In the genomic region with DNA sequence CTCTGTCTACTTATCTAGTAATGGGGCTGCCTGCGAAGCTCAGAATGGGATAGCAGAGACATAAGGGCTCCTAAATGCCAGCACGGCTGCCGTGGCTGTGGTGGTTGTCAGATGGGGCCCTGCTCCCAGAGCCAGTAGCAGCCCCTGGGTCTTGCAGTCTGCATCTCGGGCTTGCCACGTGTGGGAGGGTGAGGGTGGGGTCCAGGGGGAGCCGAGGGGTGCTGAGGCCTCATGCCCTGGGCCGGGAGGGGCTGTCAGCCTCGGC, we compare ENCODE assay signal across 1 cellular context.
TF ChIP-seq lines count a peak whose summit lies in the region.

No MANE protein-coding gene starts in this region.

TF ChIP-seq in HepG2, 621 proteins besides CTCF, POLR2A, EP300 and RAD21 (continued from another document):
- TF ChIP-seq ZNF3 (CRISPR knock-in tag; IDR thresholded peaks at IDR 0.05) (peak; percentile 16; the same call in 1 of the 2 replicates), ZBTB7A (CRISPR knock-in tag; IDR thresholded peaks at IDR 0.05) (peak; percentile 71), NFE2 (CRISPR knock-in tag; IDR thresholded peaks at IDR 0.05) (0 out of 2 replicates have a peak, but pooled peaks have one; percentile 22), SP2 (CRISPR knock-in tag; IDR thresholded peaks at IDR 0.05) (no peak; the same call in 1 of the 2 replicates), ZNF331 (CRISPR knock-in tag; IDR thresholded peaks at IDR 0.05) (peak; percentile 84; the same call in 1 of the 2 replicates), ZMAT3 (CRISPR knock-in tag; conservative IDR thresholded peaks at IDR 0.05) (peak; percentile 99; the same call in 1 of the 2 replicates), ADNP (CRISPR knock-in tag; IDR thresholded peaks at IDR 0.05) (no peak), ZNF615 (CRISPR knock-in tag; IDR thresholded peaks at IDR 0.05; ENCODE audit: borderline replicate concordance) (no peak), ZNF768 (CRISPR knock-in tag; IDR thresholded peaks at IDR 0.05) (peak; percentile 1; the same call in 1 of the 2 replicates), KLF13 (CRISPR knock-in tag; IDR thresholded peaks at IDR 0.05) (no peak), SNAPC2 (CRISPR knock-in tag; IDR thresholded peaks at IDR 0.05) (no peak), SIN3B (IDR thresholded peaks at IDR 0.05; ENCODE audit: low read length) (no peak), ATF2 (CRISPR knock-in tag; IDR thresholded peaks at IDR 0.05) (no peak), STAG1 (CRISPR knock-in tag; IDR thresholded peaks at IDR 0.05) (no peak), NFE2L2 (IDR thresholded peaks at IDR 0.05; ENCODE audit: low read length) (no peak), GZF1 (CRISPR knock-in tag; IDR thresholded peaks at IDR 0.05) (no peak; the same call in 1 of the 2 replicates), PRDM15 (CRISPR knock-in tag; IDR thresholded peaks at IDR 0.05) (no peak), MEIS1 (CRISPR knock-in tag; IDR thresholded peaks at IDR 0.05; ENCODE audit: borderline replicate concordance) (0 out of 2 replicates have a peak, but pooled peaks have one; percentile 47), THAP8 (CRISPR knock-in tag; IDR thresholded peaks at IDR 0.05; ENCODE audit: borderline replicate concordance) (peak; percentile 38; the same call in 1 of the 2 replicates), ZNF160 (CRISPR knock-in tag; IDR thresholded peaks at IDR 0.05) (no peak), ZNF12 (CRISPR knock-in tag; IDR thresholded peaks at IDR 0.05) (0 out of 2 replicates have a peak, but pooled peaks have one; percentile 31)
- TF ChIP-seq, protein P1, sequence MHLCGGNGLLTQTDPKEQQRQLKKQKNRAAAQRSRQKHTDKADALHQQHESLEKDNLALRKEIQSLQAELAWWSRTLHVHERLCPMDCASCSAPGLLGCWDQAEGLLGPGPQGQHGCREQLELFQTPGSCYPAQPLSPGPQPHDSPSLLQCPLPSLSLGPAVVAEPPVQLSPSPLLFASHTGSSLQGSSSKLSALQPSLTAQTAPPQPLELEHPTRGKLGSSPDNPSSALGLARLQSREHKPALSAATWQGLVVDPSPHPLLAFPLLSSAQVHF (CRISPR knock-in tag; IDR thresholded peaks at IDR 0.05) = no peak
- TF ChIP-seq, protein P2, sequence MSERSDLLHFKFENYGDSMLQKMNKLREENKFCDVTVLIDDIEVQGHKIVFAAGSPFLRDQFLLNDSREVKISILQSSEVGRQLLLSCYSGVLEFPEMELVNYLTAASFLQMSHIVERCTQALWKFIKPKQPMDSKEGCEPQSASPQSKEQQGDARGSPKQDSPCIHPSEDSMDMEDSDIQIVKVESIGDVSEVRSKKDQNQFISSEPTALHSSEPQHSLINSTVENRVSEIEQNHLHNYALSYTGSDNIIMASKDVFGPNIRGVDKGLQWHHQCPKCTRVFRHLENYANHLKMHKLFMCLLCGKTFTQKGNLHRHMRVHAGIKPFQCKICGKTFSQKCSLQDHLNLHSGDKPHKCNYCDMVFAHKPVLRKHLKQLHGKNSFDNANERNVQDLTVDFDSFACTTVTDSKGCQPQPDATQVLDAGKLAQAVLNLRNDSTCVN (CRISPR knock-in tag; IDR thresholded peaks at IDR 0.05; ENCODE audit: borderline replicate concordance) = no peak
- TF ChIP-seq, protein P3, sequence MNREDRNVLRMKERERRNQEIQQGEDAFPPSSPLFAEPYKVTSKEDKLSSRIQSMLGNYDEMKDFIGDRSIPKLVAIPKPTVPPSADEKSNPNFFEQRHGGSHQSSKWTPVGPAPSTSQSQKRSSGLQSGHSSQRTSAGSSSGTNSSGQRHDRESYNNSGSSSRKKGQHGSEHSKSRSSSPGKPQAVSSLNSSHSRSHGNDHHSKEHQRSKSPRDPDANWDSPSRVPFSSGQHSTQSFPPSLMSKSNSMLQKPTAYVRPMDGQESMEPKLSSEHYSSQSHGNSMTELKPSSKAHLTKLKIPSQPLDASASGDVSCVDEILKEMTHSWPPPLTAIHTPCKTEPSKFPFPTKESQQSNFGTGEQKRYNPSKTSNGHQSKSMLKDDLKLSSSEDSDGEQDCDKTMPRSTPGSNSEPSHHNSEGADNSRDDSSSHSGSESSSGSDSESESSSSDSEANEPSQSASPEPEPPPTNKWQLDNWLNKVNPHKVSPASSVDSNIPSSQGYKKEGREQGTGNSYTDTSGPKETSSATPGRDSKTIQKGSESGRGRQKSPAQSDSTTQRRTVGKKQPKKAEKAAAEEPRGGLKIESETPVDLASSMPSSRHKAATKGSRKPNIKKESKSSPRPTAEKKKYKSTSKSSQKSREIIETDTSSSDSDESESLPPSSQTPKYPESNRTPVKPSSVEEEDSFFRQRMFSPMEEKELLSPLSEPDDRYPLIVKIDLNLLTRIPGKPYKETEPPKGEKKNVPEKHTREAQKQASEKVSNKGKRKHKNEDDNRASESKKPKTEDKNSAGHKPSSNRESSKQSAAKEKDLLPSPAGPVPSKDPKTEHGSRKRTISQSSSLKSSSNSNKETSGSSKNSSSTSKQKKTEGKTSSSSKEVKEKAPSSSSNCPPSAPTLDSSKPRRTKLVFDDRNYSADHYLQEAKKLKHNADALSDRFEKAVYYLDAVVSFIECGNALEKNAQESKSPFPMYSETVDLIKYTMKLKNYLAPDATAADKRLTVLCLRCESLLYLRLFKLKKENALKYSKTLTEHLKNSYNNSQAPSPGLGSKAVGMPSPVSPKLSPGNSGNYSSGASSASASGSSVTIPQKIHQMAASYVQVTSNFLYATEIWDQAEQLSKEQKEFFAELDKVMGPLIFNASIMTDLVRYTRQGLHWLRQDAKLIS (CRISPR knock-in tag; IDR thresholded peaks at IDR 0.05) = 0 out of 2 replicates have a peak, but pooled peaks have one; percentile 48
TF ChIP-seq in HepG2: peak in this region for 39.
